17 cellular contexts compared by ENCODE assay signal in genomic region chr1:212701910-212702309, GRCh38. TPM values are rescaled to one million over a fixed set of nuclear protein-coding genes. Genes with fewer than 3 reads are reported as not detected.
DNase-seq lines count a peak whose midpoint lies in the region; ATAC-seq lines count a peak whose summit lies in the region.
"Had no signal": no experiment of that assay in that cellular context is flagged by ENCODE, and none has a peak within 500 bp of the region (broad histone marks: within the 10 kb centered on the region; RNA-seq: fewer than 3 reads in every experiment).

No MANE protein-coding gene starts in this region.

- intact Hi-C loops in activated CD4-positive, alpha-beta T cell treated with anti-CD3 and anti-CD28 coated beads, Interleukin-2, amount 10 ng/mL, durations not matched to agents 24 days and 14 days (cut with micrococcal nuclease) = loop anchor here (1.0 to 5.0 kb wide), 4 partner anchors 10 to 225 kb away; partner anchors contain the start of gene ATF3

- no peaks in the 10 kb centered on the region for H3K9me3 Mint-ChIP-seq in activated CD4-positive, alpha-beta T cell treated with anti-CD3 and anti-CD28 coated beads, Interleukin-2, amount 10 ng/mL, durations not matched to agents 24 days and 14 days
- no peaks in the 10 kb centered on the region for H3K9me3 Mint-ChIP-seq in activated naive CD8-positive, alpha-beta T cell treated with anti-CD3 and anti-CD28 coated beads for 36 hours
- H3K9me3 Mint-ChIP-seq: immature natural killer cell, naive B cell had no signal

- peak overlapping the region; percentile 13 for H3K27ac Mint-ChIP-seq in activated CD4-positive, alpha-beta T cell treated with anti-CD3 and anti-CD28 coated beads, Interleukin-2, amount 10 ng/mL, durations not matched to agents 24 days and 14 days
- H3K27ac Mint-ChIP-seq in activated naive CD8-positive, alpha-beta T cell treated with anti-CD3 and anti-CD28 coated beads for 36 hours = peak overlapping the region; percentile 49
- H3K27ac Mint-ChIP-seq: immature natural killer cell had no signal

- no peak for DNase-seq in activated CD4-positive, alpha-beta T cell treated with anti-CD3 and anti-CD28 coated beads, Interleukin-2, amount 10 ng/mL, durations not matched to agents 24 days and 14 days
- DNase-seq in activated CD4-positive, alpha-beta T cell treated with anti-CD3 and anti-CD28 coated beads for 1 hour = no peak
- peak; percentile 50 for DNase-seq in LoVo (ENCODE audit: low spot score)
- DNase-seq in activated naive CD8-positive, alpha-beta T cell treated with anti-CD3 and anti-CD28 coated beads for 36 hours = no peak
- peak; percentile 26 for DNase-seq in stimulated activated CD8-positive, alpha-beta memory T cell treated with anti-CD3 and anti-CD28 coated beads, Interleukin-4, amount 100 ng/mL, for 48 hours
- DNase-seq: activated naive CD4-positive, alpha-beta T cell treated with Interleukin-2 at 50 U/mL for 16 hours; dorsolateral prefrontal cortex; EL; immature natural killer cell; mammary epithelial cell; naive B cell; NCI-H187; NCI-H446; posterior cingulate gyrus had no signal

- H3K36me3 Mint-ChIP-seq in activated CD4-positive, alpha-beta T cell treated with anti-CD3 and anti-CD28 coated beads, Interleukin-2, amount 10 ng/mL, durations not matched to agents 24 days and 14 days (ENCODE audit: low read depth) = peaks cover 9% of the 10 kb centered on the region
- peaks cover 10% of the 10 kb centered on the region for H3K36me3 Mint-ChIP-seq in activated naive CD8-positive, alpha-beta T cell treated with anti-CD3 and anti-CD28 coated beads for 36 hours
- H3K36me3 Mint-ChIP-seq: immature natural killer cell, naive B cell had no signal

- H3K4me1 Mint-ChIP-seq in activated CD4-positive, alpha-beta T cell treated with anti-CD3 and anti-CD28 coated beads, Interleukin-2, amount 10 ng/mL, durations not matched to agents 24 days and 14 days = peaks cover 49% of the 10 kb centered on the region
- H3K4me1 Mint-ChIP-seq in activated naive CD8-positive, alpha-beta T cell treated with anti-CD3 and anti-CD28 coated beads for 36 hours = peaks cover 45% of the 10 kb centered on the region

- peak overlapping the region; percentile 86 for H3K4me3 Mint-ChIP-seq in activated CD4-positive, alpha-beta T cell treated with anti-CD3 and anti-CD28 coated beads, Interleukin-2, amount 10 ng/mL, durations not matched to agents 24 days and 14 days
- H3K4me3 Mint-ChIP-seq in activated naive CD8-positive, alpha-beta T cell treated with anti-CD3 and anti-CD28 coated beads for 36 hours = no peak overlapping the region

- ATAC-seq in HG03025 (IDR thresholded peaks at IDR 0.05; ENCODE audit: low FRiP score, unreplicated experiment) (no peak), GM18520 (IDR thresholded peaks at IDR 0.05; ENCODE audit: unreplicated experiment) (no peak), GM19035 (IDR thresholded peaks at IDR 0.05; ENCODE audit: unreplicated experiment) (no peak)

- H3K27me3 Mint-ChIP-seq in activated CD4-positive, alpha-beta T cell treated with anti-CD3 and anti-CD28 coated beads, Interleukin-2, amount 10 ng/mL, durations not matched to agents 24 days and 14 days = peaks cover 12% of the 10 kb centered on the region
- peaks cover 3% of the 10 kb centered on the region for H3K27me3 Mint-ChIP-seq in activated naive CD8-positive, alpha-beta T cell treated with anti-CD3 and anti-CD28 coated beads for 36 hours

RNA-seq across cellular contexts. Expression of gene BATF3, which starts 2.3 kb away (rescaled TPM):
- total RNA-seq in activated CD4-positive, alpha-beta T cell treated with anti-CD3 and anti-CD28 coated beads, Interleukin-2, amount 10 ng/mL, durations not matched to agents 24 days and 14 days = 100.0 and 100 TPM in 2 replicates
- 10 to 100 TPM; 74.7 to 77.9 TPM for total RNA-seq in activated naive CD8-positive, alpha-beta T cell treated with anti-CD3 and anti-CD28 coated beads for 36 hours
- total RNA-seq: mammary epithelial cell had no signal

Comparison
In these comparisons a context has a peak if more than half of its experiments do, and no peak if none do; other contexts are left out.
1. DNase-seq: peak in LoVo (single experiment) and stimulated activated CD8-positive, alpha-beta memory T cell treated with anti-CD3 and anti-CD28 coated beads, Interleukin-4, amount 100 ng/mL, for 48 hours (single experiment); none in activated CD4-positive, alpha-beta T cell treated with anti-CD3 and anti-CD28 coated beads, Interleukin-2, amount 10 ng/mL, durations not matched to agents 24 days and 14 days (single experiment), activated CD4-positive, alpha-beta T cell treated with anti-CD3 and anti-CD28 coated beads for 1 hour (single experiment) and activated naive CD8-positive, alpha-beta T cell treated with anti-CD3 and anti-CD28 coated beads for 36 hours (single experiment).